In genomic region chr4:181838253-181838652, GRCh38 we compare ENCODE assay signal across 27 cellular contexts.
"Had no signal": no experiment of that assay in that cellular context is flagged by ENCODE, and none has a peak within 500 bp of the region (broad histone marks: within the 10 kb centered on the region; RNA-seq: fewer than 3 reads in every experiment).

No MANE protein-coding gene starts in this region.

- H3K4me1 ChIP-seq: stomach, suprapubic skin, testis, thyroid gland, tibial artery, tibial nerve, transverse colon, upper lobe of left lung, upper lobe of right lung, uterus, vagina had no signal

- H3K36me3 ChIP-seq: stomach, suprapubic skin, thoracic aorta, thyroid gland, tibial artery, tibial nerve, transverse colon, upper lobe of left lung, upper lobe of right lung, uterus, vagina had no signal

- H3K27ac ChIP-seq: stomach, suprapubic skin, testis, thoracic aorta, thyroid gland, tibial artery, tibial nerve, transverse colon, upper lobe of left lung, upper lobe of right lung, uterus, vagina had no signal

- H3K4me3 ChIP-seq: stomach, suprapubic skin, testis, thoracic aorta, thyroid gland, tibial artery, tibial nerve, transverse colon, upper lobe of left lung, upper lobe of right lung, uterus, vagina had no signal

- FAIRE-seq: urothelium cell line had no signal

- H3K27me3 ChIP-seq: stomach, suprapubic skin, testis, thyroid gland, tibial artery, tibial nerve, transverse colon, upper lobe of left lung, upper lobe of right lung, uterus, vagina had no signal

- DNase-seq: stimulated activated CD4-positive, alpha-beta T cell treated with anti-CD3 and anti-CD28 coated beads, Interleukin-2, amount 100 ng/mL, for 48 hours; stimulated activated CD4-positive, alpha-beta T cell treated with anti-CD3 and anti-CD28 coated beads, Interleukin-4, amount 100 ng/mL, for 1 hour; stimulated activated CD4-positive, alpha-beta T cell treated with anti-CD3 and anti-CD28 coated beads, Interleukin-4, amount 100 ng/mL, for 24 hours; stimulated activated CD4-positive, alpha-beta T cell treated with anti-CD3 and anti-CD28 coated beads, Interleukin-4, amount 100 ng/mL, for 4 hours; stimulated activated CD8-positive, alpha-beta memory T cell treated with anti-CD3 and anti-CD28 coated beads, Interleukin-4, amount 100 ng/mL, for 48 hours; stimulated activated naive B cell treated with anti-CD40 and anti-IgM and Interleukin-4, amounts not matched to agents 10 μg/mL and 1 μg/mL and 100 μg/mL, for 72 hours; stimulated activated naive CD4-positive, alpha-beta T cell; stimulated activated naive CD4-positive, alpha-beta T cell treated with Interleukin-2 at 50 U/mL for 16 hours; stimulated activated naive CD8-positive, alpha-beta T cell treated with anti-CD3 and anti-CD28 coated beads, Interleukin-15, amount 100 ng/mL, for 72 hours; stimulated activated naive CD8-positive, alpha-beta T cell treated with anti-CD3 and anti-CD28 coated beads, Interleukin-15, Interleukin-2, amounts not matched to agents 100 U/mL and 50 U/mL, for 24 hours; stomach; substantia nigra; testis; thyroid gland; tibial artery; transverse colon; trophoblast cell; upper lobe of left lung; upper lobe of right lung; uterus had no signal

- ATAC-seq: stimulated activated effector memory CD8-positive, alpha-beta T cell treated with anti-CD3 and anti-CD28 coated beads, Interleukin-12 subunit alpha, Interleukin-12 subunit beta, amount 100 ng/mL, for 72 hours; stimulated activated memory B cell treated with anti-CD40 and anti-IgM and Interleukin-4, amounts not matched to agents 10 μg/mL and 1 μg/mL and 100 μg/mL, for 72 hours; stimulated activated naive B cell treated with anti-CD40 and anti-IgM and Interleukin-4, amounts not matched to agents 10 μg/mL and 1 μg/mL and 100 μg/mL, for 72 hours; stimulated activated naive CD8-positive, alpha-beta T cell treated with anti-CD3 and anti-CD28 coated beads, Interleukin-15, amount 100 ng/mL, for 72 hours; stimulated activated naive CD8-positive, alpha-beta T cell treated with anti-CD3 and anti-CD28 coated beads, Interleukin-15, Interleukin-2, amounts not matched to agents 100 U/mL and 50 U/mL, for 24 hours; upper lobe of right lung had no signal

- H3K9me3 ChIP-seq: stomach, suprapubic skin, testis, thoracic aorta, thyroid gland, tibial artery, upper lobe of left lung, uterus, vagina had no signal
